ENCODE assay signal across 26 cellular contexts in the genomic region with DNA sequence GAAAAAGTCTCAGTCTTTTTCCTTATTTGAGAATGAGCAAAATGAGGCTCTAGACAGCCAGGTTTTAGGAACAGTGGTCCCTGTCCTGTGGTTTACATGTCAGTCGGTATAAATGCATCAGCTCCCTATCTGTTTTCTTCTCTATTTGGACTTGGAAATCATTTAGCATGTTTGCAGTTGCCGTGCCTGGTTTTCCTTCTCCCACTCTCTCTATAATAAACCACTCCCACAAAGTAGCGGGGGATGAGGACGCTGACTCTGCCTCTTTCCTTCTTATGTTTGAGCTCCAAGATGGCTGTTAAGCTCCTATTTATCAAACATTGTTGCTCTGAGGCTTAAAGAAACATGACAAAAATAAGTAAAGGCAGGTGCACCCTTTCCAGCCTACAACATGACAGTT.
"Had no signal": no experiment of that assay in that cellular context is flagged by ENCODE, and none has a peak within 500 bp of the region (broad histone marks: within the 10 kb centered on the region; RNA-seq: fewer than 3 reads in every experiment).

No MANE protein-coding gene starts in this region.

- H3K27me3 Mint-ChIP-seq: stimulated activated memory B cell treated with anti-CD40 and anti-IgM and Interleukin-4, amounts not matched to agents 10 μg/mL and 1 μg/mL and 100 μg/mL, for 72 hours; type B pancreatic cell had no signal

- ATAC-seq: heart left ventricle; left colon; natural killer cell; right lobe of liver; stimulated activated memory B cell treated with anti-CD40 and anti-IgM and Interleukin-4, amounts not matched to agents 10 μg/mL and 1 μg/mL and 100 μg/mL, for 72 hours; stimulated activated naive CD8-positive, alpha-beta T cell treated with anti-CD3 and anti-CD28 coated beads, Interleukin-15, amount 100 ng/mL, for 72 hours had no signal

- H3K27me3 ChIP-seq: ovary, right atrium auricular region, right lobe of liver, tibial nerve had no signal

- DNase-seq: heart left ventricle; hypothalamus; immature natural killer cell; kidney; left colon; left ventricle myocardium inferior; mesendoderm; naive B cell; natural killer cell; ovary; posterior cingulate gyrus; right lobe of liver; stimulated activated CD4-positive, alpha-beta T cell treated with anti-CD3 and anti-CD28 coated beads, Interleukin-1b, Interleukin-23, amount 100 ng/mL, for 48 hours; stimulated activated CD4-positive, alpha-beta T cell treated with anti-CD3 and anti-CD28 coated beads, Interleukin-2, amount 100 ng/mL, for 48 hours; stimulated activated CD4-positive, alpha-beta T cell treated with anti-CD3 and anti-CD28 coated beads, Interleukin-4, amount 100 ng/mL, for 4 hours; stimulated activated CD8-positive, alpha-beta memory T cell treated with anti-CD3 and anti-CD28 coated beads, Interleukin-4, amount 100 ng/mL, for 48 hours; stimulated activated naive CD4-positive, alpha-beta T cell treated with Interleukin-2 at 50 U/mL for 16 hours; stimulated activated naive CD8-positive, alpha-beta T cell treated with anti-CD3 and anti-CD28 coated beads, Interleukin-15, amount 100 ng/mL, for 72 hours; substantia nigra had no signal

- H3K27ac ChIP-seq: heart left ventricle, left ventricle myocardium inferior, ovary, right atrium auricular region, right lobe of liver, tibial nerve had no signal

- H3K9me3 ChIP-seq: ovary had no signal

- H3K4me3 Mint-ChIP-seq: immature natural killer cell; mesothelial cell of epicardium; naive B cell; natural killer cell; stimulated activated memory B cell treated with anti-CD40 and anti-IgM and Interleukin-4, amounts not matched to agents 10 μg/mL and 1 μg/mL and 100 μg/mL, for 72 hours; stimulated activated naive CD8-positive, alpha-beta T cell treated with anti-CD3 and anti-CD28 coated beads, Interleukin-15, amount 100 ng/mL, for 72 hours; type B pancreatic cell had no signal

- H3K4me3 ChIP-seq: heart left ventricle, left ventricle myocardium inferior, lung, ovary, right atrium auricular region, right lobe of liver, smooth muscle cell, tibial nerve had no signal

- H3K9me3 Mint-ChIP-seq: natural killer cell, type B pancreatic cell had no signal

- H3K36me3 Mint-ChIP-seq: immature natural killer cell; naive B cell; natural killer cell; stimulated activated memory B cell treated with anti-CD40 and anti-IgM and Interleukin-4, amounts not matched to agents 10 μg/mL and 1 μg/mL and 100 μg/mL, for 72 hours had no signal

- H3K4me1 Mint-ChIP-seq: immature natural killer cell; mesothelial cell of epicardium; naive B cell; natural killer cell; stimulated activated memory B cell treated with anti-CD40 and anti-IgM and Interleukin-4, amounts not matched to agents 10 μg/mL and 1 μg/mL and 100 μg/mL, for 72 hours; stimulated activated naive CD8-positive, alpha-beta T cell treated with anti-CD3 and anti-CD28 coated beads, Interleukin-15, amount 100 ng/mL, for 72 hours had no signal

- H3K27ac Mint-ChIP-seq: immature natural killer cell; mesothelial cell of epicardium; naive B cell; natural killer cell; stimulated activated memory B cell treated with anti-CD40 and anti-IgM and Interleukin-4, amounts not matched to agents 10 μg/mL and 1 μg/mL and 100 μg/mL, for 72 hours; stimulated activated naive CD8-positive, alpha-beta T cell treated with anti-CD3 and anti-CD28 coated beads, Interleukin-15, amount 100 ng/mL, for 72 hours; type B pancreatic cell had no signal

- H3K4me1 ChIP-seq: heart left ventricle, left ventricle myocardium inferior, right atrium auricular region, right lobe of liver, tibial nerve had no signal

- H3K36me3 ChIP-seq: heart left ventricle, left ventricle myocardium inferior, ovary, right atrium auricular region had no signal
